In genomic region chrX:40169193-40170086, GRCh38 we compare ENCODE assay signal across 8 cellular contexts.
A peak's percentile ranks its signal among the peaks of the same experiment; 100 is the strongest.
DNase-seq lines count a peak whose midpoint lies in the region; ATAC-seq and TF ChIP-seq lines count a peak whose summit lies in the region.

No MANE protein-coding gene starts in this region.

- H3K36me3 Mint-ChIP-seq in naive thymus-derived CD4-positive, alpha-beta T cell: no peaks in the 10 kb centered on the region

- no peak for TF ChIP-seq POLR2A in thyroid gland (IDR thresholded peaks at IDR 0.05)

- no peaks in the 10 kb centered on the region for H3K9me3 ChIP-seq in naive thymus-derived CD4-positive, alpha-beta T cell (ENCODE audit: control insufficient read depth in 2 of 3, low read length in 3 of 3)
- H3K9me3 ChIP-seq in thyroid gland: no peaks in the 10 kb centered on the region

- peaks cover 14 to 31% of the 10 kb centered on the region in 2 donors for H3K4me1 ChIP-seq in naive thymus-derived CD4-positive, alpha-beta T cell (ENCODE audit: control insufficient read depth in 2 of 2, insufficient read depth in 2 of 2, low read length in 2 of 2)
- peaks cover 14 to 43% of the 10 kb centered on the region in 2 donors for H3K4me1 ChIP-seq in thyroid gland

- H3K4me1 Mint-ChIP-seq in naive thymus-derived CD4-positive, alpha-beta T cell: peaks cover 17 to 64% (median 39%) of the 10 kb centered on the region in 7 donors

- CTCF ChIA-PET in naive thymus-derived CD4-positive, alpha-beta T cell (lab: Charles Lee): interaction anchor here (0.6 to 0.9 kb wide), 4 partner anchors 16 to 163 kb away, joined by 3 to 5 read pairs (median 4); partner anchors contain the start of gene BCOR

- peak overlapping the region; percentile 96 to 99 (median 98) for H3K27ac Mint-ChIP-seq in naive thymus-derived CD4-positive, alpha-beta T cell

- WGBS in thyroid gland, 2 donors: 28 to 30% methylated on average over 20 to 21 of the region's 44 CpGs

- POLR2A ChIA-PET in naive thymus-derived CD4-positive, alpha-beta T cell (lab: Charles Lee): interaction anchor here (0.6 to 8.8 kb wide), 16 partner anchors 8 to 1339 kb away, joined by 3 to 116 read pairs (median 3); partner anchors contain the start of gene BCOR

- no peaks in the 10 kb centered on the region for H3K27me3 ChIP-seq in naive thymus-derived CD4-positive, alpha-beta T cell (ENCODE audit: control insufficient read depth in 2 of 2, insufficient read depth in 2 of 2, low read length in 2 of 2)
- no peaks in the 10 kb centered on the region for H3K27me3 ChIP-seq in thyroid gland

- peaks cover 0 to 2% (median 0%) of the 10 kb centered on the region in 11 donors for H3K9me3 Mint-ChIP-seq in naive thymus-derived CD4-positive, alpha-beta T cell

- H3K27ac ChIP-seq in coronary artery: no peak overlapping the region
- H3K27ac ChIP-seq in naive thymus-derived CD4-positive, alpha-beta T cell (ENCODE audit: low read depth, low read length): peak overlapping the region; percentile 98
- H3K27ac ChIP-seq in thyroid gland: peak overlapping the region; percentile 41 to 71 (median 60)

- H3K27me3 Mint-ChIP-seq in naive thymus-derived CD4-positive, alpha-beta T cell: no peaks in the 10 kb centered on the region

- H3K4me3 ChIP-seq in coronary artery: peak overlapping the region; percentile 5
- peak overlapping the region; percentile 51 for H3K4me3 ChIP-seq in naive thymus-derived CD4-positive, alpha-beta T cell (ENCODE audit: low read length)
- no peak overlapping the region for H3K4me3 ChIP-seq in thyroid gland (replicated peaks in 1 of 3)

- ATAC-seq in HG02763 (IDR thresholded peaks at IDR 0.05; ENCODE audit: unreplicated experiment): peak; percentile 42
- peak; percentile 79 for ATAC-seq in naive thymus-derived CD4-positive, alpha-beta T cell
- ATAC-seq in HG03097 (IDR thresholded peaks at IDR 0.05; ENCODE audit: low FRiP score, unreplicated experiment): no peak

- no peaks in the 10 kb centered on the region for H3K36me3 ChIP-seq in naive thymus-derived CD4-positive, alpha-beta T cell (ENCODE audit: control insufficient read depth in 2 of 3, insufficient read depth in 3 of 3, low read length in 3 of 3)
- no peaks in the 10 kb centered on the region for H3K36me3 ChIP-seq in thyroid gland

- TF ChIP-seq CTCF in GM10266 (IDR thresholded peaks at IDR 0.05; ENCODE audit: control insufficient read depth, insufficient read depth, low read depth, missing control alignments): peak; percentile 59
- no peak for TF ChIP-seq CTCF in coronary artery (IDR thresholded peaks at IDR 0.05)
- TF ChIP-seq CTCF in thyroid gland (IDR thresholded peaks at IDR 0.05): peak in 4 of 6 experiments; percentile 9 to 41 (median 37)

- H3K4me3 Mint-ChIP-seq in naive thymus-derived CD4-positive, alpha-beta T cell: peak overlapping the region; percentile 86 to 94 (median 90)

- DNase-seq in GM10266 (ENCODE audit: extremely low spot score) (peak; percentile 75), NCI-H2196 (lab: John Stamatoyannopoulos, UW; ENCODE audit: unreplicated experiment) (peak; percentile 57), coronary artery (ENCODE audit: low spot score) (peak; percentile 70), thyroid gland (peak; percentile 71 to 80)
- peak; percentile 52 for DNase-seq in activated CD4-positive, CD25-positive, alpha-beta regulatory T cell treated with anti-CD3 and anti-CD28 coated beads, Interleukin-2, amount 50 U/mL, for 16 hours (ENCODE audit: low read depth, low spot score)
- DNase-seq in naive thymus-derived CD4-positive, alpha-beta T cell: peak in 8 of 9 donors; percentile 65 to 81 (median 74)

- intact Hi-C loops in naive thymus-derived CD4-positive, alpha-beta T cell (cut with micrococcal nuclease): loop anchor here (1.0 to 10.0 kb wide), 16 partner anchors 8 to 1367 kb away; partner anchors contain the start of genes MED14 (in 1 of the 2), MID1IP1 (in 1 of the 2) and USP9X (in 1 of the 2)
- intact Hi-C loops in thyroid gland (cut with DNase I): loop anchor here (5.0 to 10.0 kb wide), 3 partner anchors 62 to 435 kb away; no protein-coding TSS in a partner anchor

Comparison
In these comparisons a context has a peak if more than half of its experiments do, and no peak if none do; other contexts are left out.
1. H3K27ac ChIP-seq: peak in naive thymus-derived CD4-positive, alpha-beta T cell (single experiment) and thyroid gland (3 of 3); none in coronary artery (0 of 2).
2. H3K4me3 ChIP-seq: peak in coronary artery (single experiment) and naive thymus-derived CD4-positive, alpha-beta T cell (single experiment); none in thyroid gland (0 of 3).
3. Peak in every context shown above with its lines, with median percentiles within 50 percentile points of each other: DNase-seq.